Comparison of ENCODE assay signal across 26 cellular contexts in the genomic region with DNA sequence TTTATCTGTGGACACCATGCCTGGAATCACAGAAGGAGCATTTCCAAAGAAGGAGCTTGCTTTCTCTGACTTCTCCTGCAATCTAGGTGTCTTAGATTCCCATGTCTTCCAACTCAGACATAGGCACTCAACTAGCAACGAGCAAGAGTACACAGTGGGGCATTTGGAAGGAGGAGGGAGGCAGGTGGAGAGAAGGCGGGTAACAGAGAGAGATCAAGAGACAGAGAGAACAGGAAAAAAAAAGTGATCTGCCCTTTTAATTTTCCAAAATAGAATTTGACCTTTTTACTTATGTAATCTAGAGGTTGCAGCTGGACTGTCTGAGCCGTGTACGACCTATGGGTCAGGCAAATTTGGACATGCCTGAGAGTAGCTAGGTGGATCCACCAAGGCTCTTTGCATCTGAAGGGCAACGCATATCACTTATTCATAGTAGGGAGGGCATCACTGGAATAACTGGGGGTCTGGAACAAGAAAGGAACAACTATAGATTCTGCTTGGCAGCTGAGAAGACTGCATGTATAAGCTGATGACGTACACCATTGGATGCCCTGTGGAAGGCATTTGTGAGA.
"Had no signal": no experiment of that assay in that cellular context is flagged by ENCODE, and none has a peak within 500 bp of the region (broad histone marks: within the 10 kb centered on the region; RNA-seq: fewer than 3 reads in every experiment).

No MANE protein-coding gene starts in this region.

- H3K4me3 Mint-ChIP-seq: immature natural killer cell; mesothelial cell of epicardium; nephron; neural crest cell; stimulated activated naive B cell treated with anti-CD40 and anti-IgM and Interleukin-4, amounts not matched to agents 10 μg/mL and 1 μg/mL and 100 μg/mL, for 72 hours had no signal

- DNase-seq: hypothalamus; immature natural killer cell; left ventricle myocardium inferior; mesendoderm; naive B cell; nucleus accumbens; retina; right cardiac atrium; stimulated activated CD4-positive, alpha-beta T cell treated with anti-CD3 and anti-CD28 coated beads, Interleukin-12 subunit alpha, Interleukin-12 subunit beta, amount 100 ng/mL, for 4 hours; stimulated activated CD4-positive, alpha-beta T cell treated with anti-CD3 and anti-CD28 coated beads, Interleukin-15, amount 100 ng/mL, for 24 hours; stimulated activated CD4-positive, alpha-beta T cell treated with anti-CD3 and anti-CD28 coated beads, Interleukin-2, amount 100 ng/mL, for 24 hours; stimulated activated CD4-positive, alpha-beta T cell treated with anti-CD3 and anti-CD28 coated beads, Interleukin-4, amount 100 ng/mL, for 1 hour; stimulated activated naive B cell treated with anti-CD40 and anti-IgM and Interleukin-4, amounts not matched to agents 10 μg/mL and 1 μg/mL and 100 μg/mL, for 72 hours; stimulated activated naive CD8-positive, alpha-beta T cell treated with anti-CD3 and anti-CD28 coated beads, Interleukin-15, Interleukin-2, amounts not matched to agents 100 U/mL and 50 U/mL, for 24 hours; stomach; tibial artery; trophoblast cell; uterus had no signal

- H3K36me3 Mint-ChIP-seq: immature natural killer cell; naive B cell; stimulated activated naive B cell treated with anti-CD40 and anti-IgM and Interleukin-4, amounts not matched to agents 10 μg/mL and 1 μg/mL and 100 μg/mL, for 72 hours had no signal

- H3K27me3 Mint-ChIP-seq: naive B cell; stimulated activated naive B cell treated with anti-CD40 and anti-IgM and Interleukin-4, amounts not matched to agents 10 μg/mL and 1 μg/mL and 100 μg/mL, for 72 hours had no signal

- H3K27ac Mint-ChIP-seq: mesothelial cell of epicardium; naive B cell; nephron; stimulated activated naive B cell treated with anti-CD40 and anti-IgM and Interleukin-4, amounts not matched to agents 10 μg/mL and 1 μg/mL and 100 μg/mL, for 72 hours had no signal

- H3K4me1 ChIP-seq: left ventricle myocardium inferior, prostate gland, tibial artery, uterus had no signal

- H3K27me3 ChIP-seq: stomach, tibial artery, uterus had no signal

- H3K4me1 Mint-ChIP-seq: naive B cell; stimulated activated naive B cell treated with anti-CD40 and anti-IgM and Interleukin-4, amounts not matched to agents 10 μg/mL and 1 μg/mL and 100 μg/mL, for 72 hours had no signal

- H3K9me3 ChIP-seq: left ventricle myocardium inferior, prostate gland, stomach, thoracic aorta, tibial artery, uterus had no signal

- H3K9me3 Mint-ChIP-seq: immature natural killer cell; mesothelial cell of epicardium; naive B cell; nephron; neural crest cell; stimulated activated naive B cell treated with anti-CD40 and anti-IgM and Interleukin-4, amounts not matched to agents 10 μg/mL and 1 μg/mL and 100 μg/mL, for 72 hours had no signal

- H3K27ac ChIP-seq: left ventricle myocardium inferior, prostate gland, stomach, thoracic aorta, tibial artery, uterus had no signal

- FAIRE-seq: islet of Langerhans had no signal

- ATAC-seq: right cardiac atrium; sciatic nerve; stimulated activated naive B cell treated with anti-CD40 and anti-IgM and Interleukin-4, amounts not matched to agents 10 μg/mL and 1 μg/mL and 100 μg/mL, for 72 hours; stimulated activated naive CD8-positive, alpha-beta T cell treated with anti-CD3 and anti-CD28 coated beads, Interleukin-15, Interleukin-2, amounts not matched to agents 100 U/mL and 50 U/mL, for 24 hours had no signal

- H3K36me3 ChIP-seq: left ventricle myocardium inferior, prostate gland, stomach, thoracic aorta, tibial artery, uterus had no signal

- H3K4me3 ChIP-seq: left ventricle myocardium inferior, lung, prostate gland, stomach, thoracic aorta, tibial artery, uterus had no signal
